ENCODE assay signal across 25 cellular contexts in genomic region chr13:73167046-73167820, GRCh38.
DNase-seq lines count a peak whose midpoint lies in the region; ATAC-seq and TF ChIP-seq lines count a peak whose summit lies in the region.
"Had no signal": no experiment of that assay in that cellular context is flagged by ENCODE, and none has a peak within 500 bp of the region (broad histone marks: within the 10 kb centered on the region; RNA-seq: fewer than 3 reads in every experiment).

No MANE protein-coding gene starts in this region.

- H3K79me2 ChIP-seq in MM.1S (ENCODE audit: low read length), result no peaks in the 10 kb centered on the region

- no peak overlapping the region for H4K5ac ChIP-seq in IMR-90 (ENCODE audit: low read depth, low read length)

- no peaks in the 10 kb centered on the region for H3K4me1 Mint-ChIP-seq in stimulated activated effector memory CD8-positive, alpha-beta T cell treated with anti-CD3 and anti-CD28 coated beads, Interleukin-12 subunit alpha, Interleukin-12 subunit beta, amount 100 ng/mL, for 72 hours
- peaks cover 36% of the 10 kb centered on the region for H3K4me1 Mint-ChIP-seq in WTC11
- H3K4me1 Mint-ChIP-seq: stimulated activated memory B cell treated with anti-CD40 and anti-IgM and Interleukin-4, amounts not matched to agents 10 μg/mL and 1 μg/mL and 100 μg/mL, for 72 hours had no signal

- 0 out of 2 replicates have a peak, but pooled peaks have one; percentile 12 for ATAC-seq in IMR-90 (ENCODE audit: low read depth)
- ATAC-seq in stimulated activated effector memory CD8-positive, alpha-beta T cell treated with anti-CD3 and anti-CD28 coated beads, Interleukin-12 subunit alpha, Interleukin-12 subunit beta, amount 100 ng/mL, for 72 hours, result peak; percentile 43
- no peak for ATAC-seq in WTC11
- no peak for ATAC-seq in HG02763 (IDR thresholded peaks at IDR 0.05; ENCODE audit: unreplicated experiment)
- ATAC-seq: body of pancreas; GM23338; heart right ventricle; stimulated activated memory B cell treated with anti-CD40 and anti-IgM and Interleukin-4, amounts not matched to agents 10 μg/mL and 1 μg/mL and 100 μg/mL, for 72 hours had no signal

- no peak for TF ChIP-seq POLR2A in IMR-90 (IDR thresholded peaks at IDR 0.05; ENCODE audit: low read depth, low read length)

- H3F3A ChIP-seq in MM.1S (ENCODE audit: insufficient read depth, low read length), result no peaks in the 10 kb centered on the region

- no peaks in the 10 kb centered on the region for H3K9me2 ChIP-seq in MM.1S (replicated peaks; ENCODE audit: insufficient read depth, low read length)

- no peaks in the 10 kb centered on the region for H3K36me3 ChIP-seq in IMR-90 (ENCODE audit: control insufficient read depth, insufficient read depth, low read length)
- H3K36me3 ChIP-seq in adipocyte (ENCODE audit: control insufficient read depth, insufficient read depth, low read length, severe bottlenecking), result no peaks in the 10 kb centered on the region
- no peaks in the 10 kb centered on the region for H3K36me3 ChIP-seq in MM.1S (replicated peaks; ENCODE audit: insufficient read depth, low read length)
- H3K36me3 ChIP-seq: heart right ventricle, MG63, uterus had no signal

- H3K4me3 ChIP-seq in IMR-90 (ENCODE audit: insufficient read depth, low read depth, low read length), result no peak overlapping the region
- H3K4me3 ChIP-seq in adipocyte (ENCODE audit: low read length), result no peak overlapping the region
- H3K4me3 ChIP-seq in MM.1S (ENCODE audit: low read length), result no peak overlapping the region
- H3K4me3 ChIP-seq: body of pancreas, GM23338, heart right ventricle, MG63, uterus had no signal

- WGBS in IMR-90 (ENCODE audit: extremely low coverage in 2 of 2, insufficient read length in 1 of 2), 2 experiments, result no CpG with 5 or more reads among the region's 4 CpGs

- H3K27ac ChIP-seq in IMR-90 (ENCODE audit: insufficient read depth, low read length) (no peak overlapping the region), MM.1S (ENCODE audit: low read length) (no peak overlapping the region)
- H3K27ac ChIP-seq: body of pancreas, heart right ventricle, RWPE1, uterus had no signal

- intact Hi-C loops in IMR-90 (cut with micrococcal nuclease), result no loop called here

- H3K79me1 ChIP-seq in IMR-90 (ENCODE audit: low read depth in 1 of 2, low read length in 2 of 2), result no peaks in the 10 kb centered on the region

- no peak for TF ChIP-seq CTCF in IMR-90 (conservative IDR thresholded peaks at IDR 0.05; ENCODE audit: low read depth, low read length)
- no peak for TF ChIP-seq CTCF in WTC11 (IDR thresholded peaks at IDR 0.05)
- no peak for TF ChIP-seq CTCF in MM.1S (IDR thresholded peaks at IDR 0.05; ENCODE audit: low read length)

- H3K56ac ChIP-seq in IMR-90 (ENCODE audit: extremely low read depth, insufficient read depth, low read length), result no peak overlapping the region

- H3K9me3 ChIP-seq in IMR-90 (ENCODE audit: control insufficient read depth, insufficient read depth, low read length) (no peaks in the 10 kb centered on the region), adipocyte (ENCODE audit: control insufficient read depth, low read length) (no peaks in the 10 kb centered on the region), MM.1S (replicated peaks; ENCODE audit: insufficient read depth, low read length) (no peaks in the 10 kb centered on the region)
- H3K9me3 ChIP-seq: body of pancreas, heart right ventricle, MG63, uterus had no signal

- no peak overlapping the region for H3K9ac ChIP-seq in IMR-90 (ENCODE audit: low read depth, low read length)
- no peak overlapping the region for H3K9ac ChIP-seq in adipocyte (ENCODE audit: low read length)
- no peak overlapping the region for H3K9ac ChIP-seq in MM.1S (ENCODE audit: low read length)

- in situ Hi-C loops in IMR-90 (cut with MboI; ENCODE audit: low sequenced_read_pairs), result no loop called here

- H3K27me3 ChIP-seq in IMR-90 (ENCODE audit: control insufficient read depth, insufficient read depth, low read length) (no peaks in the 10 kb centered on the region), adipocyte (replicated peaks; ENCODE audit: control insufficient read depth, insufficient read depth, low read length) (no peaks in the 10 kb centered on the region), MM.1S (replicated peaks; ENCODE audit: insufficient read depth, low read length) (no peaks in the 10 kb centered on the region)
- H3K27me3 ChIP-seq: body of pancreas, MG63, uterus had no signal

- H3K27me3 Mint-ChIP-seq in WTC11 (ENCODE audit: low read depth), result no peaks in the 10 kb centered on the region
- H3K27me3 Mint-ChIP-seq: activated naive CD8-positive, alpha-beta T cell treated with anti-CD3 and anti-CD28 coated beads, Interleukin-2, amount 50 U/mL, for 24 hours; stimulated activated memory B cell treated with anti-CD40 and anti-IgM and Interleukin-4, amounts not matched to agents 10 μg/mL and 1 μg/mL and 100 μg/mL, for 72 hours had no signal

- no peak overlapping the region for H2BK120ac ChIP-seq in IMR-90 (ENCODE audit: low read depth, low read length)

- H3K9me3 Mint-ChIP-seq in stimulated activated effector memory CD8-positive, alpha-beta T cell treated with anti-CD3 and anti-CD28 coated beads, Interleukin-12 subunit alpha, Interleukin-12 subunit beta, amount 100 ng/mL, for 72 hours, result no peaks in the 10 kb centered on the region
- H3K9me3 Mint-ChIP-seq in WTC11, result peaks cover 8% of the 10 kb centered on the region
- H3K9me3 Mint-ChIP-seq: activated naive CD8-positive, alpha-beta T cell treated with anti-CD3 and anti-CD28 coated beads, Interleukin-2, amount 50 U/mL, for 24 hours; GM23338; nephron progenitor cell had no signal

- H2AK5ac ChIP-seq in IMR-90 (ENCODE audit: low read depth, low read length), result no peak overlapping the region

- CTCF ChIA-PET in IMR-90 (lab: Yijun Ruan, JAX) (interaction anchor here (0.6 to 0.7 kb wide), 3 partner anchors 456 to 641 kb away, joined by 3 to 4 read pairs (median 4); no protein-coding TSS in a partner anchor), WTC11 (lab: Charles Lee) (no interaction called here)

- H3K27ac Mint-ChIP-seq in stimulated activated effector memory CD8-positive, alpha-beta T cell treated with anti-CD3 and anti-CD28 coated beads, Interleukin-12 subunit alpha, Interleukin-12 subunit beta, amount 100 ng/mL, for 72 hours, result no peak overlapping the region
- H3K27ac Mint-ChIP-seq in WTC11, result no peak overlapping the region
- H3K27ac Mint-ChIP-seq: activated naive CD8-positive, alpha-beta T cell treated with anti-CD3 and anti-CD28 coated beads, Interleukin-2, amount 50 U/mL, for 24 hours; GM23338; stimulated activated memory B cell treated with anti-CD40 and anti-IgM and Interleukin-4, amounts not matched to agents 10 μg/mL and 1 μg/mL and 100 μg/mL, for 72 hours had no signal

- no peak overlapping the region for H2BK20ac ChIP-seq in IMR-90 (ENCODE audit: low read depth, low read length)

- H2AK9ac ChIP-seq in IMR-90 (replicated peaks; ENCODE audit: low read depth, low read length, poor library complexity), result no peak overlapping the region

- no peak overlapping the region for H4K91ac ChIP-seq in IMR-90 (ENCODE audit: insufficient read depth, low read depth, low read length)

- POLR2A ChIA-PET in IMR-90 (lab: Charles Lee; ENCODE audit: unreplicated experiment), result no interaction called here
- POLR2A ChIA-PET in WTC11 (lab: Charles Lee), result no interaction called here

- no TSS peak for BruUV-seq in IMR-90 (replicated peaks; lab: Mats Ljungman, UMichigan)

- no peak overlapping the region for H3K14ac ChIP-seq in IMR-90 (replicated peaks; ENCODE audit: low read depth, low read length)

- no peak for DNase-seq in IMR-90
- peak; percentile 66 for DNase-seq in adipocyte (ENCODE audit: low read depth)
- peak; percentile 59 for DNase-seq in fibroblast of gingiva (ENCODE audit: low read depth)
- DNase-seq in stimulated activated effector memory CD8-positive, alpha-beta T cell treated with anti-CD3 and anti-CD28 coated beads, Interleukin-12 subunit alpha, Interleukin-12 subunit beta, amount 100 ng/mL, for 72 hours (ENCODE audit: low spot score in 2 of 2), result no peak
- DNase-seq in WTC11 (ENCODE audit: low spot score), result no peak
- DNase-seq in DMS79 treated with DMSO at 0.1 percent for 48 hours (lab: John Stamatoyannopoulos, UW), result no peak
- no peak for DNase-seq in MM.1S
- DNase-seq: activated CD4-positive, alpha-beta T cell treated with anti-CD3 and anti-CD28 coated beads for 4 hours; activated gamma-delta T cell; activated naive CD8-positive, alpha-beta T cell treated with anti-CD3 and anti-CD28 coated beads, Interleukin-2, amount 50 U/mL, for 24 hours; body of pancreas; C1 segment of cervical spinal cord; foreskin melanocyte; heart right ventricle; MG63; NCI-H1417; NCI-H2081; NCI-H226; nephron progenitor cell; stimulated activated CD4-positive, alpha-beta T cell treated with anti-CD3 and anti-CD28 coated beads, Interleukin-4, amount 100 ng/mL, for 1 hour; uterus had no signal

- H4K8ac ChIP-seq in IMR-90 (ENCODE audit: low read depth in 2 of 2, low read length in 2 of 2), result no peak overlapping the region

- no peak overlapping the region for H3K4ac ChIP-seq in IMR-90 (ENCODE audit: low read depth, low read length)

- no peak for TF ChIP-seq RAD21 in IMR-90 (IDR thresholded peaks at IDR 0.05; ENCODE audit: low read length)

- no peak overlapping the region for H3K4me3 Mint-ChIP-seq in stimulated activated effector memory CD8-positive, alpha-beta T cell treated with anti-CD3 and anti-CD28 coated beads, Interleukin-12 subunit alpha, Interleukin-12 subunit beta, amount 100 ng/mL, for 72 hours
- no peak overlapping the region for H3K4me3 Mint-ChIP-seq in WTC11
- H3K4me3 Mint-ChIP-seq: activated naive CD8-positive, alpha-beta T cell treated with anti-CD3 and anti-CD28 coated beads, Interleukin-2, amount 50 U/mL, for 24 hours; GM23338; nephron progenitor cell; stimulated activated memory B cell treated with anti-CD40 and anti-IgM and Interleukin-4, amounts not matched to agents 10 μg/mL and 1 μg/mL and 100 μg/mL, for 72 hours had no signal

- H3K36me3 Mint-ChIP-seq in stimulated activated effector memory CD8-positive, alpha-beta T cell treated with anti-CD3 and anti-CD28 coated beads, Interleukin-12 subunit alpha, Interleukin-12 subunit beta, amount 100 ng/mL, for 72 hours, result no peaks in the 10 kb centered on the region
- H3K36me3 Mint-ChIP-seq in WTC11, result no peaks in the 10 kb centered on the region
- H3K36me3 Mint-ChIP-seq: stimulated activated memory B cell treated with anti-CD40 and anti-IgM and Interleukin-4, amounts not matched to agents 10 μg/mL and 1 μg/mL and 100 μg/mL, for 72 hours had no signal

- dilution Hi-C loops in IMR-90 (cut with HindIII; ENCODE audit: low sequenced_read_pairs, unreplicated experiment), result no loop called here

- H3K9me1 ChIP-seq in IMR-90 (ENCODE audit: insufficient read depth, low read length), result peaks cover 8% of the 10 kb centered on the region

- H3K18ac ChIP-seq in IMR-90 (ENCODE audit: low read depth, low read length), result no peak overlapping the region

- H3K23ac ChIP-seq in IMR-90 (ENCODE audit: low read depth, low read length), result no peak overlapping the region

- H3K4me1 ChIP-seq in IMR-90 (ENCODE audit: control insufficient read depth, insufficient read depth, low read length) (peaks cover 8% of the 10 kb centered on the region), adipocyte (ENCODE audit: control insufficient read depth, insufficient read depth, low read length) (no peaks in the 10 kb centered on the region), MM.1S (ENCODE audit: low read length) (no peaks in the 10 kb centered on the region)
- H3K4me1 ChIP-seq: body of pancreas, uterus had no signal

- no peak overlapping the region for H2BK15ac ChIP-seq in IMR-90 (ENCODE audit: low read depth, low read length)

- H3K4me2 ChIP-seq in IMR-90 (ENCODE audit: low read depth, low read length) (no peak overlapping the region), MM.1S (ENCODE audit: low read depth, low read length) (no peak overlapping the region)
- H3K4me2 ChIP-seq: GM23338 had no signal

- H4K20me1 ChIP-seq in IMR-90 (ENCODE audit: insufficient read depth, low read length), result no peaks in the 10 kb centered on the region
- no peaks in the 10 kb centered on the region for H4K20me1 ChIP-seq in MM.1S (ENCODE audit: insufficient read depth, low read length)

- H2BK5ac ChIP-seq in IMR-90 (ENCODE audit: low read depth, low read length, poor library complexity, severe bottlenecking), result no peak overlapping the region

- H2AFZ ChIP-seq in IMR-90 (replicated peaks; ENCODE audit: low read length, poor library complexity) (no peak overlapping the region), MM.1S (ENCODE audit: low read length) (no peak overlapping the region)
- H2AFZ ChIP-seq: GM23338 had no signal

Comparison
In these comparisons a context has a peak if more than half of its experiments do, and no peak if none do; other contexts are left out.
1. ATAC-seq: peak in IMR-90 (single experiment) and stimulated activated effector memory CD8-positive, alpha-beta T cell treated with anti-CD3 and anti-CD28 coated beads, Interleukin-12 subunit alpha, Interleukin-12 subunit beta, amount 100 ng/mL, for 72 hours (single experiment); none in WTC11 (single experiment) and HG02763 (single experiment).
2. DNase-seq: peak in adipocyte (single experiment) and fibroblast of gingiva (single experiment); none in IMR-90 (single experiment), stimulated activated effector memory CD8-positive, alpha-beta T cell treated with anti-CD3 and anti-CD28 coated beads, Interleukin-12 subunit alpha, Interleukin-12 subunit beta, amount 100 ng/mL, for 72 hours (0 of 2), WTC11 (single experiment), DMS79 treated with DMSO at 0.1 percent for 48 hours (single experiment) and MM.1S (single experiment).